19 cellular contexts compared by ENCODE assay signal in genomic region chr15:76565366-76565765, GRCh38.
"Had no signal": no experiment of that assay in that cellular context is flagged by ENCODE, and none has a peak within 500 bp of the region (broad histone marks: within the 10 kb centered on the region; RNA-seq: fewer than 3 reads in every experiment).

No MANE protein-coding gene starts in this region.

- DNase-seq: activated CD4-positive, alpha-beta memory T cell treated with anti-CD3 and anti-CD28 coated beads, Interleukin-2, amount 10 ng/mL, durations not matched to agents 7 days and 5 days; activated CD4-positive, alpha-beta T cell treated with anti-CD3 and anti-CD28 coated beads for 36 hours; activated effector memory CD4-positive, alpha-beta T cell treated with Interleukin-2 at 50 U/mL for 16 hours; activated naive CD4-positive, alpha-beta T cell treated with anti-CD3 and anti-CD28 coated beads, Interleukin-2, amount 50 U/mL, for 16 hours; activated T-cell treated with anti-CD3 and anti-CD28 coated beads, Interleukin-2, amount 50 U/mL, for 4 hours; amniotic stem cell; dermis blood vessel endothelial cell; endodermal cell; islet precursor cell; midbrain; naive B cell; pancreas; stimulated activated CD4-positive, alpha-beta T cell treated with anti-CD3 and anti-CD28 coated beads, Interleukin-1b, Interleukin-23, amount 100 ng/mL, for 48 hours; T-helper 17 cell; WERI-Rb-1 had no signal

- H3K4me1 ChIP-seq: neural progenitor cell, pancreas had no signal

- H3K9ac ChIP-seq: neural progenitor cell had no signal

- H3K27ac ChIP-seq: hepatocyte, neural progenitor cell, pancreas, WERI-Rb-1 had no signal

- H3K27me3 ChIP-seq: hepatocyte, neural progenitor cell, pancreas had no signal

- H3K4me2 ChIP-seq: hepatocyte, neural progenitor cell had no signal

- H3K4me3 ChIP-seq: hepatocyte, lung, neural progenitor cell, pancreas had no signal

- H3K9me3 ChIP-seq: pancreas had no signal

- H2AFZ ChIP-seq: hepatocyte, neural progenitor cell had no signal

- H3K79me2 ChIP-seq: hepatocyte had no signal

- H3K36me3 ChIP-seq: neural progenitor cell, pancreas, WERI-Rb-1 had no signal

- ATAC-seq: activated CD4-positive, alpha-beta T cell treated with anti-CD3 and anti-CD28 coated beads for 36 hours; activated T-cell treated with anti-CD3 and anti-CD28 coated beads, Interleukin-2, amount 50 U/mL, for 4 hours; pancreas; sciatic nerve; T-helper 17 cell had no signal

- FAIRE-seq: pancreas had no signal
